ENCODE assay signal across 9 cellular contexts in genomic region chr13:50208826-50209335, GRCh38.
DNase-seq lines count a peak whose midpoint lies in the region; ATAC-seq, FAIRE-seq and TF ChIP-seq lines count a peak whose summit lies in the region.
"Had no signal": no experiment of that assay in that cellular context is flagged by ENCODE, and none has a peak within 500 bp of the region (broad histone marks: within the 10 kb centered on the region; RNA-seq: fewer than 3 reads in every experiment).

No MANE protein-coding gene starts in this region.

- no peak overlapping the region for H3K9ac ChIP-seq in H1 (replicated peaks in 1 of 4; ENCODE audit: extremely low read depth in 1 of 4, low read depth in 3 of 4, low read length in 3 of 4)
- peak overlapping the region; percentile 82 for H3K9ac ChIP-seq in mesenchymal stem cell (ENCODE audit: low read length)

- no peak overlapping the region for H3K4ac ChIP-seq in H1 (replicated peaks; ENCODE audit: insufficient read length, low read depth, low read length)
- peak overlapping the region in 1 of 2 experiments; percentile 60 for H3K4ac ChIP-seq in mesenchymal stem cell (ENCODE audit: low read depth in 1 of 2, low read length in 2 of 2)

- POLR2A ChIA-PET in OCI-LY7 (lab: Charles Lee) (interaction anchor here (0.6 to 1.3 kb wide), 4 partner anchors 9 to 210 kb away, joined by 3 to 5 read pairs (median 4); no protein-coding TSS in a partner anchor), H1 (lab: Charles Lee; ENCODE audit: partially characterized antibody) (interaction anchor here (1.3 to 1.5 kb wide), 3 partner anchors 17 to 772 kb away, joined by 3 to 4 read pairs (median 3); no protein-coding TSS in a partner anchor)

- DNase-seq in activated naive CD4-positive, alpha-beta T cell treated with anti-CD3 and anti-CD28 coated beads for 36 hours = peak; percentile 37
- no peak for DNase-seq in activated naive CD4-positive, alpha-beta T cell treated with anti-CD3 and anti-CD28 coated beads, Interleukin-2, amount 10 ng/mL, durations not matched to agents 7 days and 5 days
- DNase-seq in OCI-LY7 (ENCODE audit: low spot score) (peak; percentile 45), H1 (ENCODE audit: low read depth in 1 of 2, low spot score in 2 of 2) (peak; percentile 9 to 51), mesenchymal stem cell (peak; percentile 91), DMS153 treated with DMSO at 0.1 percent for 48 hours (lab: John Stamatoyannopoulos, UW; ENCODE audit: unreplicated experiment) (no peak)
- DNase-seq in stimulated activated CD4-positive, alpha-beta T cell treated with anti-CD3 and anti-CD28 coated beads, Interleukin-4, amount 100 ng/mL, for 4 hours = no peak

- H3K36me3 ChIP-seq in OCI-LY7 (ENCODE audit: insufficient read depth, low read length) (no peaks in the 10 kb centered on the region; the same call in 1 of the 2 replicates), H1 (ENCODE audit: control insufficient read depth in 2 of 4, insufficient read depth in 4 of 4, low read length in 3 of 4) (peaks cover 0 to 5% (median 0%) of the 10 kb centered on the region in 4 experiments; a peak in 1 of 8 replicates), mesenchymal stem cell (ENCODE audit: control insufficient read depth in 1 of 2, insufficient read depth in 2 of 2, low read depth in 1 of 2, low read length in 2 of 2) (no peaks in the 10 kb centered on the region)
- H3K36me3 ChIP-seq: uterus had no signal

- H3K4me1 Mint-ChIP-seq in activated naive CD4-positive, alpha-beta T cell treated with anti-CD3 and anti-CD28 coated beads for 36 hours (ENCODE audit: low read depth) = peaks cover 15% of the 10 kb centered on the region
- H3K4me1 Mint-ChIP-seq in activated naive CD4-positive, alpha-beta T cell treated with anti-CD3 and anti-CD28 coated beads, Interleukin-2, amount 10 ng/mL, durations not matched to agents 7 days and 5 days = peaks cover 8% of the 10 kb centered on the region

- H3K9me3 Mint-ChIP-seq in activated naive CD4-positive, alpha-beta T cell treated with anti-CD3 and anti-CD28 coated beads for 36 hours = peaks cover 8% of the 10 kb centered on the region
- H3K9me3 Mint-ChIP-seq in activated naive CD4-positive, alpha-beta T cell treated with anti-CD3 and anti-CD28 coated beads, Interleukin-2, amount 10 ng/mL, durations not matched to agents 7 days and 5 days = peaks cover 10% of the 10 kb centered on the region

- no peak overlapping the region for H3K56ac ChIP-seq in H1 (replicated peaks; ENCODE audit: insufficient read length, low read depth, low read length)

- H2BK5ac ChIP-seq in H1 (ENCODE audit: low read depth, low read length) (peak overlapping the region; percentile 45), mesenchymal stem cell (ENCODE audit: low read depth, low read length, poor library complexity, severe bottlenecking) (peak overlapping the region; percentile 69)

- no TSS peak for BruUV-seq in OCI-LY7 (replicated peaks; lab: Mats Ljungman, UMichigan)

- H4K91ac ChIP-seq in H1 (replicated peaks; ENCODE audit: insufficient read length, low read length) = peak overlapping the region; percentile 59
- no peak overlapping the region for H4K91ac ChIP-seq in mesenchymal stem cell (ENCODE audit: low read length)

- H3K9me2 ChIP-seq in OCI-LY7 (ENCODE audit: insufficient read depth, low read length) = no peaks in the 10 kb centered on the region

- no peak overlapping the region for H2BK15ac ChIP-seq in H1 (ENCODE audit: low read length)
- no peak overlapping the region for H2BK15ac ChIP-seq in mesenchymal stem cell (ENCODE audit: low read depth, poor library complexity, severe bottlenecking)

- no peak for FAIRE-seq in H1 (lab: Jason Lieb, UNC)

- H3K4me3 Mint-ChIP-seq in activated naive CD4-positive, alpha-beta T cell treated with anti-CD3 and anti-CD28 coated beads for 36 hours = no peak overlapping the region
- no peak overlapping the region for H3K4me3 Mint-ChIP-seq in activated naive CD4-positive, alpha-beta T cell treated with anti-CD3 and anti-CD28 coated beads, Interleukin-2, amount 10 ng/mL, durations not matched to agents 7 days and 5 days

- peak overlapping the region; percentile 13 for H4K5ac ChIP-seq in H1 (ENCODE audit: insufficient read length, low read depth, low read length)

- H3K23ac ChIP-seq in H1 (ENCODE audit: insufficient read length) = no peak overlapping the region
- H3K23ac ChIP-seq in mesenchymal stem cell (ENCODE audit: low read length in 2 of 2) = no peak overlapping the region

- no peak for TF ChIP-seq RAD21 in H1 (IDR thresholded peaks at IDR 0.05 in 1 of 2, conservative IDR thresholded peaks at IDR 0.05 in 1 of 2; ENCODE audit: low read depth in 2 of 2, low read length in 2 of 2)

- H3K14ac ChIP-seq in H1 (ENCODE audit: insufficient read length) (no peak overlapping the region), mesenchymal stem cell (ENCODE audit: low read length in 2 of 2) (peak overlapping the region in 1 of 2 experiments; percentile 3)

- H3K4me3 ChIP-seq in OCI-LY7 (ENCODE audit: low read depth, low read length, poor library complexity, severe bottlenecking) = peak overlapping the region; percentile 41
- H3K4me3 ChIP-seq in H1 (ENCODE audit: extremely low read depth in 1 of 4, insufficient read depth in 2 of 4, low read depth in 3 of 4, low read length in 4 of 4) = no peak overlapping the region
- peak overlapping the region in 1 of 2 experiments; percentile 72 for H3K4me3 ChIP-seq in mesenchymal stem cell (ENCODE audit: insufficient read depth in 1 of 2, low read depth in 1 of 2, low read length in 2 of 2)
- H3K4me3 ChIP-seq: uterus had no signal

- no peaks in the 10 kb centered on the region for H3K79me1 ChIP-seq in H1 (ENCODE audit: low read depth, low read length)
- no peaks in the 10 kb centered on the region for H3K79me1 ChIP-seq in mesenchymal stem cell (replicated peaks; ENCODE audit: low read length, poor library complexity, severe bottlenecking)

- H3K36me3 Mint-ChIP-seq in activated naive CD4-positive, alpha-beta T cell treated with anti-CD3 and anti-CD28 coated beads for 36 hours (ENCODE audit: low read depth) = peaks cover 3% of the 10 kb centered on the region
- peaks cover 7% of the 10 kb centered on the region for H3K36me3 Mint-ChIP-seq in activated naive CD4-positive, alpha-beta T cell treated with anti-CD3 and anti-CD28 coated beads, Interleukin-2, amount 10 ng/mL, durations not matched to agents 7 days and 5 days

- no peaks in the 10 kb centered on the region for H3K27me3 ChIP-seq in H1 (replicated peaks in 1 of 4; ENCODE audit: control insufficient read depth in 3 of 4, extremely low read depth in 1 of 4, insufficient read depth in 3 of 4, low read length in 3 of 4)
- H3K27me3 ChIP-seq in mesenchymal stem cell (ENCODE audit: control insufficient read depth in 1 of 2, insufficient read depth in 1 of 2, low read length in 2 of 2) = no peaks in the 10 kb centered on the region
- H3K27me3 ChIP-seq: uterus had no signal

- no peak for TF ChIP-seq EP300 in H1 (IDR thresholded peaks at IDR 0.05; ENCODE audit: borderline replicate concordance in 1 of 2, low read depth in 2 of 2, low read length in 2 of 2)

- peak overlapping the region; percentile 93 for H2BK12ac ChIP-seq in H1 (ENCODE audit: low read depth, low read length)
- H2BK12ac ChIP-seq in mesenchymal stem cell (ENCODE audit: low read length in 2 of 2) = peak overlapping the region; percentile 15 to 99

- peak overlapping the region; percentile 73; the same call in 1 of the 2 replicates for H4K8ac ChIP-seq in H1 (ENCODE audit: extremely low read depth, insufficient read depth, low read length)
- H4K8ac ChIP-seq in mesenchymal stem cell (ENCODE audit: low read length) = peak overlapping the region; percentile 20

- H3K18ac ChIP-seq in H1 (ENCODE audit: extremely low read depth, low read length) = peak overlapping the region; percentile 82
- H3K18ac ChIP-seq in mesenchymal stem cell (ENCODE audit: low read depth in 1 of 2, low read length in 2 of 2) = peak overlapping the region; percentile 30 to 96

- no peak for ATAC-seq in HG03097 (IDR thresholded peaks at IDR 0.05; ENCODE audit: low FRiP score, unreplicated experiment)

- H2BK20ac ChIP-seq in H1 (ENCODE audit: low read length) = peak overlapping the region; percentile 51; the same call in 1 of the 2 replicates

- H2AK5ac ChIP-seq in H1 (ENCODE audit: low read depth, low read length) (no peak overlapping the region), mesenchymal stem cell (ENCODE audit: low read length, severe bottlenecking) (no peak overlapping the region)

- TF ChIP-seq CTCF in OCI-LY7 (conservative IDR thresholded peaks at IDR 0.05; ENCODE audit: low read length) (no peak), H1 (IDR thresholded peaks at IDR 0.05; ENCODE audit: control extremely low read depth in 1 of 3, insufficient read depth in 1 of 3, low read depth in 1 of 3, low read length in 3 of 3) (no peak)

- H3K27ac ChIP-seq in OCI-LY7 (ENCODE audit: low read depth, low read length, poor library complexity, severe bottlenecking) = no peak overlapping the region
- H3K27ac ChIP-seq in H1 (ENCODE audit: low read depth, low read length) = no peak overlapping the region
- H3K27ac ChIP-seq in mesenchymal stem cell (ENCODE audit: low read length, poor library complexity, severe bottlenecking) = peak overlapping the region; percentile 62

- peaks cover 10% of the 10 kb centered on the region for H3K27me3 Mint-ChIP-seq in activated naive CD4-positive, alpha-beta T cell treated with anti-CD3 and anti-CD28 coated beads for 36 hours (ENCODE audit: low read depth)
- H3K27me3 Mint-ChIP-seq in activated naive CD4-positive, alpha-beta T cell treated with anti-CD3 and anti-CD28 coated beads, Interleukin-2, amount 10 ng/mL, durations not matched to agents 7 days and 5 days = peaks cover 15% of the 10 kb centered on the region

- no peak overlapping the region for H2BK120ac ChIP-seq in H1 (replicated peaks; ENCODE audit: low read depth, low read length)
- H2BK120ac ChIP-seq in mesenchymal stem cell (ENCODE audit: low read depth, low read length) = peak overlapping the region; percentile 56

- H3K4me2 ChIP-seq in OCI-LY7 (ENCODE audit: low read length) (peak overlapping the region; percentile 66), H1 (ENCODE audit: insufficient read depth in 1 of 2, low read depth in 2 of 2, low read length in 2 of 2) (peak overlapping the region; percentile 10 to 32; a peak in 2 of 4 replicates), mesenchymal stem cell (ENCODE audit: low read length, poor library complexity, severe bottlenecking) (peak overlapping the region; percentile 22)

- H2AFZ ChIP-seq in OCI-LY7 (ENCODE audit: low read length) (peak overlapping the region; percentile 53; the same call in 1 of the 2 replicates), H1 (ENCODE audit: low read length) (peak overlapping the region; percentile 76), mesenchymal stem cell (ENCODE audit: low read depth, low read length) (peak overlapping the region; percentile 72)

- H3K4me1 ChIP-seq in OCI-LY7 (ENCODE audit: insufficient read depth, low read length, poor library complexity, severe bottlenecking) (peaks cover 14% of the 10 kb centered on the region), H1 (replicated peaks in 1 of 4; ENCODE audit: control insufficient read depth in 3 of 4, insufficient read depth in 4 of 4, low read length in 3 of 4) (peaks cover 0 to 7% (median 3%) of the 10 kb centered on the region in 4 experiments; a peak in 4 of 7 replicates), mesenchymal stem cell (ENCODE audit: control insufficient read depth, insufficient read depth, low read depth, low read length) (peaks cover 9% of the 10 kb centered on the region)
- H3K4me1 ChIP-seq: uterus had no signal

- intact Hi-C loops in activated naive CD4-positive, alpha-beta T cell treated with anti-CD3 and anti-CD28 coated beads for 36 hours (cut with micrococcal nuclease) = no loop called here
- intact Hi-C loops in OCI-LY7 (cut with micrococcal nuclease; ENCODE audit: unreplicated experiment) = no loop called here

- CTCF ChIA-PET in activated naive CD4-positive, alpha-beta T cell treated with anti-CD3 and anti-CD28 coated beads for 36 hours (lab: Charles Lee) = interaction anchor here (1.2 kb wide), 1 partner anchor 9 kb away, joined by 4 read pairs; no protein-coding TSS in a partner anchor
- CTCF ChIA-PET in activated naive CD4-positive, alpha-beta T cell treated with anti-CD3 and anti-CD28 coated beads, Interleukin-2, amount 10 ng/mL, durations not matched to agents 7 days and 5 days (lab: Charles Lee) = no interaction called here
- CTCF ChIA-PET in OCI-LY7 (lab: Charles Lee; ENCODE audit: unreplicated experiment) = no interaction called here
- CTCF ChIA-PET in H1 (lab: Charles Lee; ENCODE audit: partially characterized antibody) = interaction anchor here (0.6 kb wide), 1 partner anchor 723 kb away, joined by 3 read pairs; no protein-coding TSS in a partner anchor

- no peak for TF ChIP-seq POLR2A in H1 (IDR thresholded peaks at IDR 0.05; ENCODE audit: control extremely low read depth in 1 of 2, low read depth in 2 of 2, low read length in 2 of 2)

- WGBS in H1 (ENCODE audit: extremely low coverage in 1 of 2, insufficient coverage in 1 of 2, insufficient read length in 1 of 2, insufficient replicate concordance in 2 of 2, low coverage in 1 of 2, low lambda C conversion rate in 2 of 2, missing lambda C conversion rate in 1 of 2), 2 experiments = 50% methylated on average over 9 of the region's 9 CpGs; no CpG with 5 or more reads in 1 of the 2 experiments
- WGBS in mesenchymal stem cell = 4% methylated on average over 9 of the region's 9 CpGs

- no peaks in the 10 kb centered on the region for H3K79me2 ChIP-seq in OCI-LY7 (ENCODE audit: insufficient read depth, low read depth, low read length)
- H3K79me2 ChIP-seq in H1 (ENCODE audit: control insufficient read depth in 1 of 2, insufficient read depth in 2 of 2, low read length in 2 of 2) = no peaks in the 10 kb centered on the region

- no peak overlapping the region for H3K27ac Mint-ChIP-seq in activated naive CD4-positive, alpha-beta T cell treated with anti-CD3 and anti-CD28 coated beads for 36 hours
- H3K27ac Mint-ChIP-seq in activated naive CD4-positive, alpha-beta T cell treated with anti-CD3 and anti-CD28 coated beads, Interleukin-2, amount 10 ng/mL, durations not matched to agents 7 days and 5 days = no peak overlapping the region

- no peaks in the 10 kb centered on the region; the same call in 1 of the 2 replicates for H3K23me2 ChIP-seq in H1 (ENCODE audit: low read depth, low read length)

- H4K20me1 ChIP-seq in OCI-LY7 (ENCODE audit: insufficient read depth, low read length) (no peaks in the 10 kb centered on the region), H1 (replicated peaks in 1 of 2; ENCODE audit: control insufficient read depth in 1 of 2, insufficient read depth in 2 of 2, low read length in 2 of 2) (no peaks in the 10 kb centered on the region)

- H3K9me3 ChIP-seq in OCI-LY7 (ENCODE audit: low read length) (peaks cover 12% of the 10 kb centered on the region; the same call in 1 of the 2 replicates), H1 (ENCODE audit: insufficient read depth in 2 of 2, low read depth in 1 of 2, low read length in 1 of 2) (peaks cover 7% of the 10 kb centered on the region in 2 experiments; a peak in 3 of 4 replicates), mesenchymal stem cell (ENCODE audit: control insufficient read depth, low read length) (peaks cover 13% of the 10 kb centered on the region)

Comparison
In these comparisons a context has a peak if more than half of its experiments do, and no peak if none do; other contexts are left out.
1. DNase-seq: peak in activated naive CD4-positive, alpha-beta T cell treated with anti-CD3 and anti-CD28 coated beads for 36 hours (single experiment), OCI-LY7 (single experiment), H1 (2 of 2) and mesenchymal stem cell (single experiment); none in activated naive CD4-positive, alpha-beta T cell treated with anti-CD3 and anti-CD28 coated beads, Interleukin-2, amount 10 ng/mL, durations not matched to agents 7 days and 5 days (single experiment), stimulated activated CD4-positive, alpha-beta T cell treated with anti-CD3 and anti-CD28 coated beads, Interleukin-4, amount 100 ng/mL, for 4 hours (0 of 2) and DMS153 treated with DMSO at 0.1 percent for 48 hours (single experiment).
2. CTCF ChIA-PET loops: an anchor here in activated naive CD4-positive, alpha-beta T cell treated with anti-CD3 and anti-CD28 coated beads for 36 hours (1.2 kb wide) and H1 (0.6 kb wide); none called in activated naive CD4-positive, alpha-beta T cell treated with anti-CD3 and anti-CD28 coated beads, Interleukin-2, amount 10 ng/mL, durations not matched to agents 7 days and 5 days and OCI-LY7.
3. Peak in every context shown above with its lines, with median percentiles within 50 percentile points of each other: H2AFZ ChIP-seq and H3K4me2 ChIP-seq.